Comparison of ENCODE assay signal across 10 cellular contexts in genomic region chr1:53888716-53889115, GRCh38. TPM values are rescaled to one million over a fixed set of nuclear protein-coding genes. Genes with fewer than 3 reads are reported as not detected.
A peak's percentile ranks its signal among the peaks of the same experiment; 100 is the strongest.
DNase-seq lines count a peak whose midpoint lies in the region; ATAC-seq, FAIRE-seq and TF ChIP-seq lines count a peak whose summit lies in the region.
"Had no signal": no experiment of that assay in that cellular context is flagged by ENCODE, and none has a peak within 500 bp of the region (broad histone marks: within the 10 kb centered on the region; RNA-seq: fewer than 3 reads in every experiment).

No MANE protein-coding gene starts in this region.

- ATAC-seq in activated naive CD8-positive, alpha-beta T cell treated with anti-CD3 and anti-CD28 coated beads, Interleukin-2, amount 10 ng/mL, durations not matched to agents 7 days and 5 days (ENCODE audit: low read depth) = no peak

- no peaks in the 10 kb centered on the region for H3K27me3 Mint-ChIP-seq in activated T-cell treated with anti-CD3 and anti-CD28 coated beads, Interleukin-2, amount 50 U/mL, for 24 hours
- no peaks in the 10 kb centered on the region for H3K27me3 Mint-ChIP-seq in activated naive CD8-positive, alpha-beta T cell treated with anti-CD3 and anti-CD28 coated beads, Interleukin-2, amount 10 ng/mL, durations not matched to agents 7 days and 5 days

- no peaks in the 10 kb centered on the region for H3K27me3 ChIP-seq in suprapubic skin

- H3K4me3 ChIP-seq in kidney (ENCODE audit: low read length in 2 of 2) (peak overlapping the region; percentile 89 to 96), suprapubic skin (peak overlapping the region; percentile 65)

- TF ChIP-seq CTCF in kidney (IDR thresholded peaks at IDR 0.05; ENCODE audit: borderline replicate concordance, extremely low read depth, insufficient read depth) = no peak
- TF ChIP-seq CTCF in suprapubic skin (IDR thresholded peaks at IDR 0.05) = no peak

- no peak for TF ChIP-seq EP300 in suprapubic skin (IDR thresholded peaks at IDR 0.05)

- peak overlapping the region; percentile 99 for H3K27ac Mint-ChIP-seq in activated T-cell treated with anti-CD3 and anti-CD28 coated beads, Interleukin-2, amount 50 U/mL, for 24 hours
- no peak overlapping the region for H3K27ac Mint-ChIP-seq in activated naive CD8-positive, alpha-beta T cell treated with anti-CD3 and anti-CD28 coated beads, Interleukin-2, amount 10 ng/mL, durations not matched to agents 7 days and 5 days

- H3K36me3 ChIP-seq in kidney (ENCODE audit: control insufficient read depth in 1 of 2, insufficient read depth in 2 of 2, low read length in 2 of 2) = peaks cover 2 to 5% of the 10 kb centered on the region in 2 donors
- H3K36me3 ChIP-seq in suprapubic skin = peaks cover 27% of the 10 kb centered on the region

- H3K9ac ChIP-seq in kidney (ENCODE audit: low read length in 2 of 2) = peak overlapping the region in 1 of 2 donors; percentile 88

- H3K27ac ChIP-seq in kidney (ENCODE audit: low read depth in 2 of 2, low read length in 2 of 2) (no peak overlapping the region), suprapubic skin (no peak overlapping the region)

- 42% methylated on average over 1 of the region's 1 CpG for WGBS in suprapubic skin

- peaks cover 42% of the 10 kb centered on the region for H3K4me1 Mint-ChIP-seq in activated T-cell treated with anti-CD3 and anti-CD28 coated beads, Interleukin-2, amount 50 U/mL, for 24 hours (ENCODE audit: low read depth)
- H3K4me1 Mint-ChIP-seq in activated naive CD8-positive, alpha-beta T cell treated with anti-CD3 and anti-CD28 coated beads, Interleukin-2, amount 10 ng/mL, durations not matched to agents 7 days and 5 days = peaks cover 15% of the 10 kb centered on the region

- intact Hi-C loops in kidney (cut with DNase I) = no loop called here

- H3K4me3 Mint-ChIP-seq in activated T-cell treated with anti-CD3 and anti-CD28 coated beads, Interleukin-2, amount 50 U/mL, for 24 hours = peak overlapping the region; percentile 97
- peak overlapping the region; percentile 95 for H3K4me3 Mint-ChIP-seq in activated naive CD8-positive, alpha-beta T cell treated with anti-CD3 and anti-CD28 coated beads, Interleukin-2, amount 10 ng/mL, durations not matched to agents 7 days and 5 days

- H3K9me3 ChIP-seq in kidney (ENCODE audit: control insufficient read depth in 1 of 2, low read length in 2 of 2) = no peaks in the 10 kb centered on the region
- no peaks in the 10 kb centered on the region for H3K9me3 ChIP-seq in suprapubic skin

- no peaks in the 10 kb centered on the region for H3K9me3 Mint-ChIP-seq in activated T-cell treated with anti-CD3 and anti-CD28 coated beads, Interleukin-2, amount 50 U/mL, for 24 hours
- no peaks in the 10 kb centered on the region for H3K9me3 Mint-ChIP-seq in activated naive CD8-positive, alpha-beta T cell treated with anti-CD3 and anti-CD28 coated beads, Interleukin-2, amount 10 ng/mL, durations not matched to agents 7 days and 5 days

- no peak for DNase-seq in activated T-cell treated with anti-CD3 and anti-CD28 coated beads, Interleukin-2, amount 50 U/mL, for 24 hours
- DNase-seq in activated T-cell treated with anti-CD3 and anti-CD28 coated beads, Interleukin-2, amount 50 U/mL, for 48 hours = no peak
- DNase-seq in activated naive CD8-positive, alpha-beta T cell treated with anti-CD3 and anti-CD28 coated beads, Interleukin-2, amount 10 ng/mL, durations not matched to agents 7 days and 5 days = no peak
- DNase-seq in kidney (no peak), suprapubic skin (ENCODE audit: low spot score in 2 of 2) (no peak), AG20443 (ENCODE audit: low spot score) (no peak), SK-N-DZ (ENCODE audit: low spot score) (no peak)
- DNase-seq in activated CD4-positive, CD25-positive, alpha-beta regulatory T cell (lab: John Stamatoyannopoulos, UW) = no peak
- DNase-seq: NCI-H1048 had no signal

- H3K4me1 ChIP-seq in kidney (ENCODE audit: control insufficient read depth in 1 of 2, insufficient read depth in 1 of 2, low read depth in 1 of 2, low read length in 2 of 2) (peaks cover 6 to 11% of the 10 kb centered on the region in 2 donors), suprapubic skin (peaks cover 20% of the 10 kb centered on the region)

- POLR2A ChIA-PET in activated naive CD8-positive, alpha-beta T cell treated with anti-CD3 and anti-CD28 coated beads, Interleukin-2, amount 10 ng/mL, durations not matched to agents 7 days and 5 days (lab: Charles Lee) = interaction anchor here (2.9 kb wide), 1 partner anchor 57 kb away, joined by 28 read pairs; the partner anchor contains the start of genes IFT25 and LRRC42

- peaks cover 39% of the 10 kb centered on the region for H3K36me3 Mint-ChIP-seq in activated T-cell treated with anti-CD3 and anti-CD28 coated beads, Interleukin-2, amount 50 U/mL, for 24 hours (ENCODE audit: low read depth)
- H3K36me3 Mint-ChIP-seq in activated naive CD8-positive, alpha-beta T cell treated with anti-CD3 and anti-CD28 coated beads, Interleukin-2, amount 10 ng/mL, durations not matched to agents 7 days and 5 days = peaks cover 3% of the 10 kb centered on the region

- FAIRE-seq in kidney (lab: Jason Lieb, UNC) = no peak
- FAIRE-seq: islet of Langerhans had no signal

- TF ChIP-seq POLR2A in suprapubic skin (IDR thresholded peaks at IDR 0.05) = no peak

RNA-seq across cellular contexts. Expression of gene YIPF1, which starts 0.9 kb away (rescaled TPM):
- 10 to 100 TPM; 16.9 to 19.5 TPM for total RNA-seq in activated naive CD8-positive, alpha-beta T cell treated with anti-CD3 and anti-CD28 coated beads, Interleukin-2, amount 10 ng/mL, durations not matched to agents 7 days and 5 days
- 33.3 TPM for total RNA-seq in kidney
- 49.4 TPM for polyA plus RNA-seq in kidney (ENCODE audit: insufficient read depth, low read depth, low replicate concordance)
- 10 to 100 TPM; 14.9 to 26.1 (median 23.5) TPM for total RNA-seq in suprapubic skin
- 17.3 and 17.4 TPM in 2 replicates for polyA plus RNA-seq in SK-N-DZ (2014; cell fraction: cytosol; rRNA removed)
- 7.8 and 10.4 TPM in 2 replicates for polyA plus RNA-seq in SK-N-DZ (2014; cell fraction: nucleus; rRNA removed)

RNA-seq across cellular contexts. Expression of gene DIO1, which starts 5.3 kb away (rescaled TPM):
- total RNA-seq in activated naive CD8-positive, alpha-beta T cell treated with anti-CD3 and anti-CD28 coated beads, Interleukin-2, amount 10 ng/mL, durations not matched to agents 7 days and 5 days = not detected
- total RNA-seq in kidney (2.9 TPM), suprapubic skin (not detected)
- 40.6 TPM for polyA plus RNA-seq in kidney (ENCODE audit: insufficient read depth, low read depth, low replicate concordance)
- not detected in 2 replicates for polyA plus RNA-seq in SK-N-DZ (2014; cell fraction: cytosol; rRNA removed)
- polyA plus RNA-seq in SK-N-DZ (2014; cell fraction: nucleus; rRNA removed) = not detected in 2 replicates

RNA-seq across cellular contexts. Expression of gene NDC1, which starts 50.6 kb away (rescaled TPM):
- total RNA-seq in activated naive CD8-positive, alpha-beta T cell treated with anti-CD3 and anti-CD28 coated beads, Interleukin-2, amount 10 ng/mL, durations not matched to agents 7 days and 5 days = 10 to 100 TPM; 19.0 to 19.5 TPM
- 8.5 TPM for total RNA-seq in kidney
- 5.6 TPM for polyA plus RNA-seq in kidney (ENCODE audit: insufficient read depth, low read depth, low replicate concordance)
- 10 to 100 TPM; 13.5 to 19.4 (median 15.1) TPM for total RNA-seq in suprapubic skin
- 46.5 and 49.9 TPM in 2 replicates for polyA plus RNA-seq in SK-N-DZ (2014; cell fraction: cytosol; rRNA removed)
- polyA plus RNA-seq in SK-N-DZ (2014; cell fraction: nucleus; rRNA removed) = 25.2 and 26.7 TPM in 2 replicates

RNA-seq across cellular contexts. Expression of gene IFT25, which starts 56.8 kb away (rescaled TPM):
- total RNA-seq in activated naive CD8-positive, alpha-beta T cell treated with anti-CD3 and anti-CD28 coated beads, Interleukin-2, amount 10 ng/mL, durations not matched to agents 7 days and 5 days = 10 to 100 TPM; 76.7 to 81.6 TPM
- 29.9 TPM for total RNA-seq in kidney
- polyA plus RNA-seq in kidney (ENCODE audit: insufficient read depth, low read depth, low replicate concordance) = 36.7 TPM
- 10 to 100 TPM in 3 of 4 donors, 1 to 10 TPM in 1; 8.8 to 36.5 (median 13.8) TPM for total RNA-seq in suprapubic skin
- 44.2 and 49.3 TPM in 2 replicates for polyA plus RNA-seq in SK-N-DZ (2014; cell fraction: cytosol; rRNA removed)
- polyA plus RNA-seq in SK-N-DZ (2014; cell fraction: nucleus; rRNA removed) = 49.3 and 52.1 TPM in 2 replicates

RNA-seq across cellular contexts. Expression of gene LRRC42, which starts 57.4 kb away (rescaled TPM):
- total RNA-seq in activated naive CD8-positive, alpha-beta T cell treated with anti-CD3 and anti-CD28 coated beads, Interleukin-2, amount 10 ng/mL, durations not matched to agents 7 days and 5 days = 10 to 100 TPM; 18.8 to 20.2 TPM
- total RNA-seq in kidney = 23.8 TPM
- polyA plus RNA-seq in kidney (ENCODE audit: insufficient read depth, low read depth, low replicate concordance) = 25.6 TPM
- 10 to 100 TPM; 22.2 to 31.1 (median 28.3) TPM for total RNA-seq in suprapubic skin
- 52.3 and 56.4 TPM in 2 replicates for polyA plus RNA-seq in SK-N-DZ (2014; cell fraction: cytosol; rRNA removed)
- polyA plus RNA-seq in SK-N-DZ (2014; cell fraction: nucleus; rRNA removed) = 25.3 and 32.2 TPM in 2 replicates
